13 cellular contexts compared by ENCODE assay signal in genomic region chr5:34709861-34710673, GRCh38. TPM values are rescaled to one million over a fixed set of nuclear protein-coding genes. Genes with fewer than 3 reads are reported as not detected.
A peak's percentile ranks its signal among the peaks of the same experiment; 100 is the strongest.
DNase-seq lines count a peak whose midpoint lies in the region; ATAC-seq and TF ChIP-seq lines count a peak whose summit lies in the region.
"Had no signal": no experiment of that assay in that cellular context is flagged by ENCODE, and none has a peak within 500 bp of the region (broad histone marks: within the 10 kb centered on the region; RNA-seq: fewer than 3 reads in every experiment).

No MANE protein-coding gene starts in this region.

- no peaks in the 10 kb centered on the region for H4K20me1 ChIP-seq in H9 (ENCODE audit: control insufficient read depth, insufficient read depth, insufficient read length)

- H3K4me1 ChIP-seq in ACC112 (ENCODE audit: control insufficient read depth, insufficient read depth, low read length, unreplicated experiment), result peaks cover 60% of the 10 kb centered on the region
- no peaks in the 10 kb centered on the region; the same call in 1 of the 2 replicates for H3K4me1 ChIP-seq in H9 (ENCODE audit: insufficient read depth, low read length)

- no peak overlapping the region for H2BK12ac ChIP-seq in H9 (ENCODE audit: insufficient read length, low read depth, low read length)

- H3T11ph ChIP-seq in H9 (ENCODE audit: low read length), result no peak overlapping the region

- H3K4me3 ChIP-seq in ACC112 (ENCODE audit: low read depth, low read length) (peak overlapping the region; percentile 24; the same call in 1 of the 2 replicates), epithelial cell of proximal tubule (ENCODE audit: low read depth, low read length) (no peak overlapping the region)

- no peak overlapping the region for H3K9ac ChIP-seq in H9 (ENCODE audit: extremely low read depth, insufficient read length, low read length)

- no peak overlapping the region for H4K5ac ChIP-seq in H9 (ENCODE audit: insufficient read length, low read depth, low read length)

- H2BK120ac ChIP-seq in H9 (ENCODE audit: low read depth, low read length, poor library complexity, severe bottlenecking), result no peak overlapping the region

- no peak overlapping the region for H4K91ac ChIP-seq in H9 (ENCODE audit: insufficient read length, low read depth, low read length)

- H2BK20ac ChIP-seq in H9 (ENCODE audit: low read depth, low read length, poor library complexity, severe bottlenecking), result no peak overlapping the region

- H3K4me3 Mint-ChIP-seq in nephron (no peak overlapping the region), H9 (no peak overlapping the region; a peak in 1 of 5 replicates)

- no peaks in the 10 kb centered on the region for H3K9me3 Mint-ChIP-seq in nephron
- H3K9me3 Mint-ChIP-seq in H9, result no peaks in the 10 kb centered on the region; a peak in 1 of 5 replicates

- H3K14ac ChIP-seq in H9 (ENCODE audit: insufficient read depth, low read length), result no peak overlapping the region

- H3K27ac Mint-ChIP-seq in nephron, result peak overlapping the region; percentile 77 to 91 (median 78)
- H3K27ac Mint-ChIP-seq in H9, result peak overlapping the region in 1 of 3 experiments; percentile 16; a peak in 1 of 7 replicates

- H3K4me1 Mint-ChIP-seq in nephron, result peaks cover 50% of the 10 kb centered on the region
- H3K4me1 Mint-ChIP-seq in H9, result peaks cover 31 to 33% of the 10 kb centered on the region in 2 experiments

- no peaks in the 10 kb centered on the region for H3K23me2 ChIP-seq in H9 (ENCODE audit: insufficient read length, low read depth, low read length, poor library complexity, severe bottlenecking)

- no peaks in the 10 kb centered on the region for H3K79me1 ChIP-seq in H9 (ENCODE audit: insufficient read depth, low read depth, low read length, poor library complexity, severe bottlenecking)

- no peak overlapping the region for H2BK5ac ChIP-seq in H9 (ENCODE audit: insufficient read length, low read length)

- no peak overlapping the region for H3K4ac ChIP-seq in H9 (ENCODE audit: low read depth, low read length)

- DNase-seq in NCI-H226 (peak; percentile 62), epithelial cell of proximal tubule (ENCODE audit: low read depth) (peak; percentile 86), cerebellar nuclear complex (lab: John Stamatoyannopoulos, UW) (no peak), H9 (no peak)
- no peak for DNase-seq in stimulated activated naive CD4-positive, alpha-beta T cell (lab: John Stamatoyannopoulos, UW)
- DNase-seq: erythroblast; midbrain; stimulated activated CD4-positive, alpha-beta T cell treated with anti-CD3 and anti-CD28 coated beads, Interleukin-4, amount 100 ng/mL, for 24 hours had no signal

- H3K4me2 ChIP-seq in H9 (ENCODE audit: insufficient read depth, insufficient read length, low read length), result no peak overlapping the region

- no peak overlapping the region for H2BK15ac ChIP-seq in H9 (ENCODE audit: low read depth, low read length)

- H3K9me3 ChIP-seq in H9 (ENCODE audit: control insufficient read depth, low read depth, low read length), result no peaks in the 10 kb centered on the region

- no peak overlapping the region for H3K18ac ChIP-seq in H9 (ENCODE audit: insufficient read length, low read depth, low read length)

- peaks cover 19% of the 10 kb centered on the region for H3K36me3 ChIP-seq in ACC112 (ENCODE audit: insufficient read depth, low read length)

- no peak overlapping the region for H2AK5ac ChIP-seq in H9 (ENCODE audit: insufficient read length, low read length)

- no peak for ATAC-seq in GM19395 (IDR thresholded peaks at IDR 0.05; ENCODE audit: unreplicated experiment)

- H3K27me3 Mint-ChIP-seq in nephron (ENCODE audit: low read depth) (no peaks in the 10 kb centered on the region), H9 (ENCODE audit: low read depth) (no peaks in the 10 kb centered on the region)

- H3K56ac ChIP-seq in H9 (ENCODE audit: insufficient read length, low read depth, low read length), result no peak overlapping the region

- H3K79me2 ChIP-seq in ACC112 (ENCODE audit: control insufficient read depth, insufficient read depth, low read length, unreplicated experiment) (peaks cover 82% of the 10 kb centered on the region), H9 (ENCODE audit: insufficient read depth, low read length) (peaks cover 14% of the 10 kb centered on the region; the same call in 1 of the 2 replicates)

- H2AFZ ChIP-seq in ACC112 (ENCODE audit: low read length, unreplicated experiment), result no peak overlapping the region
- no peak overlapping the region for H2AFZ ChIP-seq in H9 (ENCODE audit: low read length)

- TF ChIP-seq CTCF in epithelial cell of proximal tubule (conservative IDR thresholded peaks at IDR 0.05; ENCODE audit: low read depth, low read length) (no peak), nephron (IDR thresholded peaks at IDR 0.05; ENCODE audit: unreplicated experiment in 3 of 3) (no peak), H9 (conservative IDR thresholded peaks at IDR 0.05) (no peak)

- H4K8ac ChIP-seq in H9 (replicated peaks; ENCODE audit: insufficient read length, low read depth, low read length), result no peak overlapping the region

- H3K27ac ChIP-seq in ACC112 (ENCODE audit: low read depth, low read length), result peak overlapping the region; percentile 89
- no peak overlapping the region for H3K27ac ChIP-seq in H9 (ENCODE audit: insufficient read length, low read depth, low read length)
- H3K27ac ChIP-seq: HL-60, RWPE1 had no signal

- WGBS in H9 (ENCODE audit: extremely low coverage, insufficient read length, low lambda C conversion rate), result no CpG with 5 or more reads among the region's 6 CpGs

- peaks cover 20% of the 10 kb centered on the region for H3K36me3 Mint-ChIP-seq in nephron (ENCODE audit: low read depth)
- H3K36me3 Mint-ChIP-seq in H9 (ENCODE audit: insufficient read depth in 1 of 3, low read depth in 3 of 3), result peaks cover 7 to 27% (median 23%) of the 10 kb centered on the region in 3 experiments

- H3K27me3 ChIP-seq in ACC112 (ENCODE audit: insufficient read depth, low read length), result no peaks in the 10 kb centered on the region
- no peaks in the 10 kb centered on the region for H3K27me3 ChIP-seq in H9 (ENCODE audit: insufficient read depth, low read length)

- H3K23ac ChIP-seq in H9 (ENCODE audit: insufficient read length, low read depth, low read length), result no peak overlapping the region

RNA-seq across cellular contexts. Expression of gene RAI14, which starts 53.9 kb away (rescaled TPM):
- 111 and 139 TPM in 2 replicates for total RNA-seq in epithelial cell of proximal tubule
- total RNA-seq in H9 (2021), result 118 and 127 TPM in 2 replicates

Comparison
In these comparisons a context has a peak if more than half of its experiments do, and no peak if none do; other contexts are left out.
1. DNase-seq: peak in NCI-H226 (single experiment) and epithelial cell of proximal tubule (single experiment); none in stimulated activated naive CD4-positive, alpha-beta T cell (0 of 6), cerebellar nuclear complex (0 of 2) and H9 (single experiment).